ENCODE assay signal across 8 cellular contexts in the genomic region with DNA sequence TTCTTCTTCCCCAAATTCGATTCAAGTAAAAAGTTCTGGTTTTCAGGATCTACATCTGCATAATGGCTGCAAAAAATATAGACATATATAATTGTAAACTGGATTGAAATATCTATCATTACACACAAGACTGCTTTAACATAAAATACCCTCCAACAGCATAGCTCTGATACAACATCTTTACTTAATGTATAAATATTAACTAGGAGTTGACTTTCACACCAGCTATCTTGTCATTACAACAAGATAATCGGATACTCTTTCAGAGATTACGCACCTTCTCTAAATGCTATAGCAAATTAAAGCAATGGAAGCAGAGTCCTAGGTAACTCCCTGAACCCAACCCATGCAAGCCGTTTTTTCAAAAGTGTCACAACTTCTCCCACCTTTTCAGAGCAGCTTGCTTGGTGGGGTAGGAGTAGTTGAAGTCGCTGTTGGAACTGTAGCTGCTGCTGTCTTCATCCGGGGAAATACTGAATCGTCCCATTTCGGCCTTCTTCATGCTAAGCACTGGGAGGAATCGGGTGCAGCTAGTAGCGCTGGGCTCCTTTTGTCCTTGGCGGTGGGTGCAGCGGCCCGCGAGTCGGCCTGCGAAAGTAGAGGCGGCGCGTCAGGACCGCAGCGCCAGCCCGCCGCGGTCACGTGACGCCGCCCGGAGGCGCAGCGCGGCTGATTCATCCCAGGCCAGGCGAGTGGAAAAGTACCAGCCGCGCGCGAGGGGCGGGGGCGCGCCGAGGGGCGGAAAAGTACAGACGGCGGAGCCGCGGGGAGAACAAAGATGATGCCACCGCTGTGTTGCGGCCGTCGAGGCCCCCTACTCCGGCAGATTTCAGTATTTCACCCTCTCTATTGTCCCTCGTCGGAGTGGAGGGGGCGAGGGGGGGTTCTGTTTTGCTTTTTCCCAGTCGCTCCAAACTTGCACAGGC. TPM values are rescaled to one million over a fixed set of nuclear protein-coding genes. Genes with fewer than 3 reads are reported as not detected.
DNase-seq lines count a peak whose midpoint lies in the region; ATAC-seq and TF ChIP-seq lines count a peak whose summit lies in the region.

No MANE protein-coding gene starts in this region.

- DNase-seq in AG20443 (ENCODE audit: low spot score) = peak; percentile 92
- peak; percentile 69 to 87 for DNase-seq in NCI-H446 (lab: John Stamatoyannopoulos, UW)
- peak; percentile 96 for DNase-seq in activated CD4-positive, alpha-beta T cell treated with anti-CD3 and anti-CD28 coated beads for 36 hours
- DNase-seq in choroid plexus epithelial cell (ENCODE audit: low read depth) = peak; percentile 92
- DNase-seq in left colon = peak; percentile 88 to 93
- peak; percentile 93 for DNase-seq in stimulated activated CD4-positive, alpha-beta T cell treated with anti-CD3 and anti-CD28 coated beads, Interleukin-1b, Interleukin-23, amount 100 ng/mL, for 48 hours

- H3K4me3 Mint-ChIP-seq in activated CD4-positive, alpha-beta T cell treated with anti-CD3 and anti-CD28 coated beads for 36 hours = peak overlapping the region; percentile 97

- intact Hi-C loops in activated CD4-positive, alpha-beta T cell treated with anti-CD3 and anti-CD28 coated beads for 36 hours (cut with DNase I, micrococcal nuclease) = loop anchor here (1.0 to 10.0 kb wide), 13 partner anchors 86 to 1451 kb away; partner anchors contain the start of genes ARID2 (in 2 of the 2), SLC38A1 (in 2 of the 2), RPAP3 (in 1 of the 2) and SCAF11 (in 1 of the 2)
- intact Hi-C loops in left colon (cut with DNase I, micrococcal nuclease) = no loop called here

- peak overlapping the region; percentile 97 for H3K27ac Mint-ChIP-seq in activated CD4-positive, alpha-beta T cell treated with anti-CD3 and anti-CD28 coated beads for 36 hours

- ATAC-seq in GM19025 (IDR thresholded peaks at IDR 0.05; ENCODE audit: low read depth, unreplicated experiment) = peak; percentile 46
- peak; percentile 53 for ATAC-seq in HG03175 (IDR thresholded peaks at IDR 0.05; ENCODE audit: unreplicated experiment)
- peak; percentile 39 for ATAC-seq in activated CD4-positive, alpha-beta T cell treated with anti-CD3 and anti-CD28 coated beads for 36 hours
- ATAC-seq in left colon = peak; percentile 69

- no peak for TF ChIP-seq CTCF in choroid plexus epithelial cell (conservative IDR thresholded peaks at IDR 0.05; ENCODE audit: low read depth, low read length)

- no peaks in the 10 kb centered on the region for H3K9me3 Mint-ChIP-seq in activated CD4-positive, alpha-beta T cell treated with anti-CD3 and anti-CD28 coated beads for 36 hours (ENCODE audit: low read depth)

- H3K4me1 Mint-ChIP-seq in activated CD4-positive, alpha-beta T cell treated with anti-CD3 and anti-CD28 coated beads for 36 hours = peaks cover 54% of the 10 kb centered on the region

- CTCF ChIA-PET in activated CD4-positive, alpha-beta T cell treated with anti-CD3 and anti-CD28 coated beads for 36 hours (lab: Charles Lee) = interaction anchor here (1.1 kb wide), 1 partner anchor 15 kb away, joined by 3 read pairs; no protein-coding TSS in a partner anchor

- no peaks in the 10 kb centered on the region for H3K27me3 Mint-ChIP-seq in activated CD4-positive, alpha-beta T cell treated with anti-CD3 and anti-CD28 coated beads for 36 hours

- POLR2A ChIA-PET in activated CD4-positive, alpha-beta T cell treated with anti-CD3 and anti-CD28 coated beads for 36 hours (lab: Charles Lee) = interaction anchor here (0.6 to 2.3 kb wide), 11 partner anchors 9 to 1426 kb away, joined by 3 to 18 read pairs (median 4); partner anchors contain the start of gene SLC38A1

- H3K4me3 ChIP-seq in choroid plexus epithelial cell (ENCODE audit: low read depth, low read length) = peak overlapping the region; percentile 69

- H3K36me3 Mint-ChIP-seq in activated CD4-positive, alpha-beta T cell treated with anti-CD3 and anti-CD28 coated beads for 36 hours (ENCODE audit: low read depth) = peaks cover 54% of the 10 kb centered on the region

RNA-seq across cellular contexts. Expression of gene SLC38A2, which starts 1.5 kb away (rescaled TPM):
- total RNA-seq in activated CD4-positive, alpha-beta T cell treated with anti-CD3 and anti-CD28 coated beads for 36 hours = 100 to 1,000 TPM; 211 to 296 TPM
- total RNA-seq in left colon = 100 to 1,000 TPM; 128 to 220 TPM

Comparison
In these comparisons a context has a peak if more than half of its experiments do, and no peak if none do; other contexts are left out.
1. Peak in every context shown above with its lines: DNase-seq, ATAC-seq and H3K4me3 ChIP-seq.
2. intact Hi-C loops: an anchor here in activated CD4-positive, alpha-beta T cell treated with anti-CD3 and anti-CD28 coated beads for 36 hours (1.0 to 10.0 kb wide); none called in left colon.